Comparison of ENCODE assay signal across 8 cellular contexts in genomic region chr16:87702325-87702811, GRCh38.
DNase-seq lines count a peak whose midpoint lies in the region; ATAC-seq and TF ChIP-seq lines count a peak whose summit lies in the region.

No MANE protein-coding gene starts in this region.

- intact Hi-C loops in CD14-positive monocyte (cut with micrococcal nuclease): no loop called here
- intact Hi-C loops in activated naive CD4-positive, alpha-beta T cell treated with anti-CD3 and anti-CD28 coated beads for 36 hours (cut with micrococcal nuclease): loop anchor here (2.0 kb wide), 1 partner anchor 20 kb away; no protein-coding TSS in a partner anchor
- intact Hi-C loops in thyroid gland (cut with DNase I): no loop called here

- ATAC-seq in GM19468 (IDR thresholded peaks at IDR 0.05; ENCODE audit: extremely low read depth, unreplicated experiment): peak; percentile 40

- no peaks in the 10 kb centered on the region for H3K9me3 Mint-ChIP-seq in CD14-positive monocyte
- H3K9me3 Mint-ChIP-seq in activated naive CD4-positive, alpha-beta T cell treated with anti-CD3 and anti-CD28 coated beads for 36 hours: no peaks in the 10 kb centered on the region

- H3K27ac Mint-ChIP-seq in CD14-positive monocyte: peak overlapping the region in 1 of 7 donors; percentile 24
- peak overlapping the region; percentile 75 for H3K27ac Mint-ChIP-seq in activated naive CD4-positive, alpha-beta T cell treated with anti-CD3 and anti-CD28 coated beads for 36 hours

- no peak overlapping the region for H3K4me3 Mint-ChIP-seq in CD14-positive monocyte
- no peak overlapping the region for H3K4me3 Mint-ChIP-seq in activated naive CD4-positive, alpha-beta T cell treated with anti-CD3 and anti-CD28 coated beads for 36 hours

- H3K9me3 ChIP-seq in thymus (ENCODE audit: control insufficient read depth): no peaks in the 10 kb centered on the region
- no peaks in the 10 kb centered on the region for H3K9me3 ChIP-seq in thyroid gland

- peak overlapping the region; percentile 52 for H3K27ac ChIP-seq in thymus (ENCODE audit: low read depth)
- H3K27ac ChIP-seq in thyroid gland: no peak overlapping the region

- CTCF ChIA-PET in activated naive CD4-positive, alpha-beta T cell treated with anti-CD3 and anti-CD28 coated beads for 36 hours (lab: Charles Lee): interaction anchor here (0.5 to 1.9 kb wide), 3 partner anchors 20 to 66 kb away, joined by 4 to 6 read pairs (median 5); no protein-coding TSS in a partner anchor

- WGBS in thymus: 11% methylated on average over 19 of the region's 19 CpGs
- 53 to 63% methylated on average over 12 to 15 of the region's 19 CpGs for WGBS in thyroid gland, 2 donors

- H3K36me3 ChIP-seq in thymus (ENCODE audit: control insufficient read depth, insufficient read depth) (peaks cover 37% of the 10 kb centered on the region), thyroid gland (peaks cover 3 to 10% of the 10 kb centered on the region in 2 donors)

- H3K36me3 Mint-ChIP-seq in CD14-positive monocyte: peaks cover 34 to 68% of the 10 kb centered on the region in 2 donors
- peaks cover 20% of the 10 kb centered on the region for H3K36me3 Mint-ChIP-seq in activated naive CD4-positive, alpha-beta T cell treated with anti-CD3 and anti-CD28 coated beads for 36 hours (ENCODE audit: low read depth)

- DNase-seq in CD14-positive monocyte (ENCODE audit: low spot score) (no peak), iris pigment epithelial cell (ENCODE audit: low read depth) (peak; percentile 49), thyroid gland (no peak), foreskin melanocyte (no peak)
- DNase-seq in Jurkat, Clone E6-1 (ENCODE audit: low read depth, low spot score): peak; percentile 73
- DNase-seq in activated naive CD4-positive, alpha-beta T cell treated with anti-CD3 and anti-CD28 coated beads for 36 hours: peak; percentile 63

- H3K4me3 ChIP-seq in Jurkat, Clone E6-1 (ENCODE audit: low read length): no peak overlapping the region; the same call in 1 of the 2 replicates
- no peak overlapping the region for H3K4me3 ChIP-seq in thymus (ENCODE audit: low read length)
- H3K4me3 ChIP-seq in thyroid gland (replicated peaks in 1 of 3): no peak overlapping the region

- H3K27me3 ChIP-seq in thymus (ENCODE audit: control insufficient read depth, insufficient read depth) (no peaks in the 10 kb centered on the region), thyroid gland (no peaks in the 10 kb centered on the region)

- TF ChIP-seq CTCF in CD14-positive monocyte (IDR thresholded peaks at IDR 0.05) (peak; percentile 35), thyroid gland (IDR thresholded peaks at IDR 0.05) (peak in 1 of 6 experiments; percentile 28)

- TF ChIP-seq POLR2A in thyroid gland (IDR thresholded peaks at IDR 0.05): no peak

- H3K27me3 Mint-ChIP-seq in CD14-positive monocyte (ENCODE audit: low read depth in 3 of 3): peaks cover 0 to 1% (median 0%) of the 10 kb centered on the region in 3 donors
- H3K27me3 Mint-ChIP-seq in activated naive CD4-positive, alpha-beta T cell treated with anti-CD3 and anti-CD28 coated beads for 36 hours (ENCODE audit: low read depth): no peaks in the 10 kb centered on the region

- peaks cover 21% of the 10 kb centered on the region for H3K4me1 ChIP-seq in thymus (ENCODE audit: control insufficient read depth, insufficient read depth, low read length)
- peaks cover 6 to 14% of the 10 kb centered on the region in 2 donors for H3K4me1 ChIP-seq in thyroid gland

- peaks cover 8% of the 10 kb centered on the region for H3K4me1 Mint-ChIP-seq in CD14-positive monocyte
- H3K4me1 Mint-ChIP-seq in activated naive CD4-positive, alpha-beta T cell treated with anti-CD3 and anti-CD28 coated beads for 36 hours (ENCODE audit: low read depth): peaks cover 47% of the 10 kb centered on the region

Comparison
In these comparisons a context has a peak if more than half of its experiments do, and no peak if none do; other contexts are left out.
1. DNase-seq: peak in Jurkat, Clone E6-1 (single experiment), activated naive CD4-positive, alpha-beta T cell treated with anti-CD3 and anti-CD28 coated beads for 36 hours (single experiment) and iris pigment epithelial cell (single experiment); none in CD14-positive monocyte (single experiment), thyroid gland (0 of 2) and foreskin melanocyte (single experiment).